ENCODE assay signal across 1 cellular context in the genomic region with DNA sequence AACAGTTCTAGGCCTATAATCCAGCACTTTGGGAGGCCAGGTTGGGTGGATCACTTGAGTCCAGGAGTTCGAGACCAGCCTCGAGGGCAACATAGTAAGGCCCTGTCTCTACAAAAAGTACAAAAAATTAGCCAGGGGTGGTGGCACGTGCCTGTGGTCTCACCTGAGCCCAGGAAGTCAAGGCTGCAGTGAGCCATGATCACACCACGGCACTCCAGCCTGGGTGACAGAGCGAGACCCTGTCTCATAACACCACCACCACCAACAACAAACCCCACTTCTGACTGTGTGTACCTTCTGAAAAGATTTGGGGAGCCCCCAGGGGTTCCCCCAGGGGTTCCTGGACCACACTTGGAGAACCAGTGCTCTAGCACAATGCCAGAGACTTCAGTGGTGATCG.
TF ChIP-seq lines count a peak whose summit lies in the region.

No MANE protein-coding gene starts in this region.

TF ChIP-seq in A549, 52 proteins besides CTCF, POLR2A, EP300 and RAD21 (continued from another document):
- no peak for TF ChIP-seq GATA3 (IDR thresholded peaks at IDR 0.05; ENCODE audit: borderline replicate concordance)
- TF ChIP-seq MYC (IDR thresholded peaks at IDR 0.05; ENCODE audit: borderline replicate concordance, low read length): no peak
- no peak for TF ChIP-seq HDAC2 (IDR thresholded peaks at IDR 0.05)
- TF ChIP-seq CHD4 (IDR thresholded peaks at IDR 0.05; ENCODE audit: borderline replicate concordance): no peak
- TF ChIP-seq CHD2 (IDR thresholded peaks at IDR 0.05; ENCODE audit: low read length, partially characterized antibody): no peak
- TF ChIP-seq, protein P1, sequence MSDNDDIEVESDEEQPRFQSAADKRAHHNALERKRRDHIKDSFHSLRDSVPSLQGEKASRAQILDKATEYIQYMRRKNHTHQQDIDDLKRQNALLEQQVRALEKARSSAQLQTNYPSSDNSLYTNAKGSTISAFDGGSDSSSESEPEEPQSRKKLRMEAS (IDR thresholded peaks at IDR 0.05): no peak
- TF ChIP-seq CBX2 (IDR thresholded peaks at IDR 0.05; ENCODE audit: borderline replicate concordance, low read depth): no peak
